39 cellular contexts compared by ENCODE assay signal in genomic region chr22:25170426-25170980, GRCh38. TPM values are rescaled to one million over a fixed set of nuclear protein-coding genes. Genes with fewer than 3 reads are reported as not detected.
"Had no signal": no experiment of that assay in that cellular context is flagged by ENCODE, and none has a peak within 500 bp of the region (broad histone marks: within the 10 kb centered on the region; RNA-seq: fewer than 3 reads in every experiment).

No MANE protein-coding gene starts in this region.

- FAIRE-seq: astrocyte, endometrium, pancreas had no signal

- H3K9me3 Mint-ChIP-seq: activated CD4-positive, alpha-beta T cell treated with anti-CD3 and anti-CD28 coated beads, Interleukin-2, amount 10 ng/mL, durations not matched to agents 24 days and 14 days; activated naive CD4-positive, alpha-beta T cell treated with anti-CD3 and anti-CD28 coated beads for 36 hours; activated T-helper 1 cell treated with anti-CD3 and anti-CD28 coated beads, Interleukin-12 subunit alpha, Interleukin-12 subunit beta, Interleukin-2, Interleukin-4 antibody, amounts not matched to agents 30 ng/mL and 10 ng/mL and 1 ng/mL, durations not matched to agents 14 hours and 24 hours and 36 hours; dendritic cell treated with granulocyte-macrophage colony-stimulating factor and Interleukin-4, amounts not matched to agents 40 ng/mL and 50 ng/mL, for 4 days; memory B cell; nephron; stimulated activated naive B cell treated with anti-CD40 and anti-IgM and Interleukin-4, amounts not matched to agents 10 μg/mL and 1 μg/mL and 100 μg/mL, for 72 hours had no signal

- H3K9me3 ChIP-seq: gastrocnemius medialis, pancreas, prostate gland, SK-N-SH, stomach, tibial artery had no signal

- ATAC-seq: gastrocnemius medialis; left cardiac atrium; pancreas; stimulated activated naive B cell treated with anti-CD40 and anti-IgM and Interleukin-4, amounts not matched to agents 10 μg/mL and 1 μg/mL and 100 μg/mL, for 72 hours; T-helper 17 cell had no signal

- H3K27ac ChIP-seq: brain microvascular endothelial cell, hepatocyte, pancreas, prostate gland, stomach, WERI-Rb-1 had no signal

- H2AFZ ChIP-seq: hepatocyte had no signal

- DNase-seq: activated CD4-positive, alpha-beta T cell treated with anti-CD3 and anti-CD28 coated beads, Interleukin-2, amount 10 ng/mL, durations not matched to agents 24 days and 14 days; activated CD4-positive, CD25-positive, alpha-beta regulatory T cell treated with anti-CD3 and anti-CD28 coated beads, Interleukin-2, amount 50 U/mL, for 72 hours; activated CD8-positive, alpha-beta memory T cell treated with anti-CD3 and anti-CD28 coated beads, Interleukin-2, amount 50 U/mL, for 4 hours; activated effector memory CD4-positive, alpha-beta T cell treated with anti-CD3 and anti-CD28 coated beads, Interleukin-2, amount 50 U/mL, for 16 hours; activated naive CD4-positive, alpha-beta T cell treated with anti-CD3 and anti-CD28 coated beads for 36 hours; activated T-cell treated with anti-CD3 and anti-CD28 coated beads, Interleukin-2, amount 50 U/mL, for 1 hour; amniotic stem cell; brain microvascular endothelial cell; caudate nucleus; effector CD4-positive, alpha-beta T cell; gastrocnemius medialis; islet precursor cell; left cardiac atrium; pancreas; retina; SK-N-SH; stimulated activated CD4-positive, alpha-beta T cell treated with anti-CD3 and anti-CD28 coated beads, Interleukin-1b, Interleukin-23, amount 100 ng/mL, for 48 hours; stimulated activated CD4-positive, alpha-beta T cell treated with anti-CD3 and anti-CD28 coated beads, Interleukin-4, amount 100 ng/mL, for 4 hours; stimulated activated CD8-positive, alpha-beta memory T cell treated with anti-CD3 and anti-CD28 coated beads, Interleukin-4, amount 100 ng/mL, for 48 hours; stimulated activated naive B cell treated with anti-CD40 and anti-IgM and Interleukin-4, amounts not matched to agents 10 μg/mL and 1 μg/mL and 100 μg/mL, for 72 hours; stomach; SW 1271; T-helper 17 cell; T1000; tibial artery; WERI-Rb-1 had no signal

- H3K4me1 Mint-ChIP-seq: activated CD4-positive, alpha-beta T cell treated with anti-CD3 and anti-CD28 coated beads, Interleukin-2, amount 10 ng/mL, durations not matched to agents 24 days and 14 days; memory B cell; stimulated activated naive B cell treated with anti-CD40 and anti-IgM and Interleukin-4, amounts not matched to agents 10 μg/mL and 1 μg/mL and 100 μg/mL, for 72 hours; T-helper 17 cell had no signal

- H3K36me3 Mint-ChIP-seq: memory B cell; stimulated activated naive B cell treated with anti-CD40 and anti-IgM and Interleukin-4, amounts not matched to agents 10 μg/mL and 1 μg/mL and 100 μg/mL, for 72 hours had no signal

- H3K4me3 Mint-ChIP-seq: activated CD4-positive, alpha-beta T cell treated with anti-CD3 and anti-CD28 coated beads, Interleukin-2, amount 10 ng/mL, durations not matched to agents 24 days and 14 days; activated naive CD4-positive, alpha-beta T cell treated with anti-CD3 and anti-CD28 coated beads for 36 hours; activated T-helper 1 cell treated with anti-CD3 and anti-CD28 coated beads, Interleukin-12 subunit alpha, Interleukin-12 subunit beta, Interleukin-2, Interleukin-4 antibody, amounts not matched to agents 30 ng/mL and 10 ng/mL and 1 ng/mL, durations not matched to agents 14 hours and 24 hours and 36 hours; dendritic cell treated with granulocyte-macrophage colony-stimulating factor and Interleukin-4, amounts not matched to agents 40 ng/mL and 50 ng/mL, for 4 days; memory B cell; nephron; stimulated activated naive B cell treated with anti-CD40 and anti-IgM and Interleukin-4, amounts not matched to agents 10 μg/mL and 1 μg/mL and 100 μg/mL, for 72 hours; T-helper 17 cell had no signal

- H3K4me1 ChIP-seq: pancreas, prostate gland had no signal

- H3K4me3 ChIP-seq: gastrocnemius medialis, hepatocyte, pancreas, prostate gland, smooth muscle cell, stomach, tibial artery had no signal

- H3K27ac Mint-ChIP-seq: activated CD4-positive, alpha-beta T cell treated with anti-CD3 and anti-CD28 coated beads, Interleukin-2, amount 10 ng/mL, durations not matched to agents 24 days and 14 days; activated naive CD4-positive, alpha-beta T cell treated with anti-CD3 and anti-CD28 coated beads for 36 hours; activated T-helper 1 cell treated with anti-CD3 and anti-CD28 coated beads, Interleukin-12 subunit alpha, Interleukin-12 subunit beta, Interleukin-2, Interleukin-4 antibody, amounts not matched to agents 30 ng/mL and 10 ng/mL and 1 ng/mL, durations not matched to agents 14 hours and 24 hours and 36 hours; dendritic cell treated with granulocyte-macrophage colony-stimulating factor and Interleukin-4, amounts not matched to agents 40 ng/mL and 50 ng/mL, for 4 days; memory B cell; nephron; stimulated activated naive B cell treated with anti-CD40 and anti-IgM and Interleukin-4, amounts not matched to agents 10 μg/mL and 1 μg/mL and 100 μg/mL, for 72 hours; T-helper 17 cell had no signal

- H3K27me3 ChIP-seq: brain microvascular endothelial cell, gastrocnemius medialis, hepatocyte, pancreas, stomach, tibial artery had no signal

- H3K9ac ChIP-seq: SK-N-SH had no signal

- H3K36me3 ChIP-seq: brain microvascular endothelial cell had no signal

- H3K27me3 Mint-ChIP-seq: activated CD4-positive, alpha-beta T cell treated with anti-CD3 and anti-CD28 coated beads, Interleukin-2, amount 10 ng/mL, durations not matched to agents 24 days and 14 days; dendritic cell treated with granulocyte-macrophage colony-stimulating factor and Interleukin-4, amounts not matched to agents 40 ng/mL and 50 ng/mL, for 4 days; T-helper 17 cell had no signal

- H3K4me2 ChIP-seq: hepatocyte, SK-N-SH, smooth muscle cell had no signal

- H3K79me2 ChIP-seq: hepatocyte had no signal

RNA-seq across cellular contexts. Expression of gene CRYBB3, which starts 29.2 kb away (rescaled TPM):
- total RNA-seq: activated naive CD4-positive, alpha-beta T cell treated with anti-CD3 and anti-CD28 coated beads for 36 hours; epithelial cell of proximal tubule; gastrocnemius medialis; hepatocyte; left cardiac atrium; mononuclear cell; smooth muscle cell; stomach; T-helper 17 cell; ureter had no signal
- polyA plus RNA-seq: hepatocyte, smooth muscle cell had no signal

RNA-seq across cellular contexts. Expression of gene CRYBB2, which starts 48.9 kb away (rescaled TPM):
- total RNA-seq: activated CD4-positive, alpha-beta T cell treated with anti-CD3 and anti-CD28 coated beads, Interleukin-2, amount 10 ng/mL, durations not matched to agents 24 days and 14 days; activated CD8-positive, alpha-beta memory T cell treated with anti-CD3 and anti-CD28 coated beads for 36 hours; activated naive CD4-positive, alpha-beta T cell treated with anti-CD3 and anti-CD28 coated beads for 36 hours; activated T-helper 1 cell treated with anti-CD3 and anti-CD28 coated beads, Interleukin-12 subunit alpha, Interleukin-12 subunit beta, Interleukin-2, Interleukin-4 antibody, amounts not matched to agents 30 ng/mL and 10 ng/mL and 1 ng/mL, durations not matched to agents 14 hours and 24 hours and 36 hours; astrocyte; epithelial cell of proximal tubule; gastrocnemius medialis; mononuclear cell; smooth muscle cell; stomach; T-helper 17 cell had no signal
- polyA plus RNA-seq: hepatocyte, smooth muscle cell had no signal
